Comparison of ENCODE assay signal across 8 cellular contexts in genomic region chr12:31073527-31074332, GRCh38. TPM values are rescaled to one million over a fixed set of nuclear protein-coding genes. Genes with fewer than 3 reads are reported as not detected.
DNase-seq lines count a peak whose midpoint lies in the region; ATAC-seq and TF ChIP-seq lines count a peak whose summit lies in the region.

TSS of gene DDX11 (plus strand) at chr12:31073860. CDS start at chr12:31078394, 4,534 bp downstream.

- peak; percentile 91 for ATAC-seq in HG03378 (IDR thresholded peaks at IDR 0.05; ENCODE audit: unreplicated experiment)

- DNase-seq in AG20443 (ENCODE audit: low spot score), result peak; percentile 96
- DNase-seq in NCI-H460 (ENCODE audit: extremely low read depth, low read depth), result peak; percentile 80
- DNase-seq in activated CD4-positive, CD25-positive, alpha-beta regulatory T cell treated with anti-CD3 and anti-CD28 coated beads, Interleukin-2, amount 50 U/mL, for 72 hours, result peak; percentile 92
- peak; percentile 84 for DNase-seq in cerebellum (ENCODE audit: low spot score)
- peak; percentile 87 for DNase-seq in kidney glomerular epithelial cell (lab: John Stamatoyannopoulos, UW)
- peak; percentile 78 to 84 for DNase-seq in stimulated activated CD4-positive, alpha-beta T cell treated with anti-CD3 and anti-CD28 coated beads, Interleukin-1b, Interleukin-23, amount 100 ng/mL, for 1 hour (ENCODE audit: low read depth in 2 of 2)

- TF ChIP-seq POLR2A in GM19099 (IDR thresholded peaks at IDR 0.05; ENCODE audit: extremely low read depth, insufficient read length, low read depth), result peak; percentile 63

RNA-seq across cellular contexts. Expression of gene DDX11, which starts in this region (rescaled TPM):
- total RNA-seq in NCI-H460 (2014; rRNA removed; shearing (Covaris generic)), result 18.8 and 23.6 TPM in 2 replicates
- polyA plus RNA-seq in NCI-H460 (2014; cell fraction: nucleus; rRNA removed), result 200 and 308 TPM in 2 replicates
- total RNA-seq in cerebellum, result 36.2 TPM

Comparison
In these comparisons a context has a peak if more than half of its experiments do, and no peak if none do; other contexts are left out.
1. Peak in every context shown above with its lines: DNase-seq and ATAC-seq.